1 cellular context compared by ENCODE assay signal in the genomic region with DNA sequence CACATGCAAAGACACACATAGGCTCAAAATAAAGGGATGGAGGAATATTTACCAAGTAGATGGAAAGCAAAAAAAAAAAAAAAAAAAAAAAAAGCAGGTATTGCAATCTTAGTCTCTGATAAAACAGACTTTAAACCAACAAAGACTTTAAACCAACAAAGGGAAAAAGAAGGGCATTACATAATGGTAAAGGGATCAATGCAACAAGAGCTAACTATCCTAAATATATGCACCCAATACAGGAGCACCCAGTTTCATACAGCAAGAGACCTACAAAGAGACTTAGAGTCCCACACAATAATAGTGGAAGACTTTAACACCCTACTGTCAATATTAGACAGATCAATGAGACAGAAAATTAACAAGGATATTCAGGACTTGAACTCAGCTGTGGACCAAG.
TF ChIP-seq lines count a peak whose summit lies in the region.
"Not testable (repeated sequence)": the region's sequence is repeated elsewhere in the genome, so short reads cannot be mapped to it uniquely, and the experiment has no call there.

No MANE protein-coding gene starts in this region.

TF ChIP-seq in HepG2, 621 proteins besides CTCF, POLR2A, EP300 and RAD21:
- not testable (repeated sequence) for TF ChIP-seq SOX13, SOX6 (IDR thresholded peaks at IDR 0.05)
- peak in 1 of 2 experiments; percentile 37; a peak in 1 of 4 replicates for TF ChIP-seq SOX13 (CRISPR knock-in tag; conservative IDR thresholded peaks at IDR 0.05 in 1 of 2, IDR thresholded peaks at IDR 0.05 in 1 of 2)
- TF ChIP-seq SOX5 (CRISPR knock-in tag; IDR thresholded peaks at IDR 0.05; ENCODE audit: borderline replicate concordance): peak; percentile 8; the same call in 1 of the 2 replicates
- TF ChIP-seq, protein P1, sequence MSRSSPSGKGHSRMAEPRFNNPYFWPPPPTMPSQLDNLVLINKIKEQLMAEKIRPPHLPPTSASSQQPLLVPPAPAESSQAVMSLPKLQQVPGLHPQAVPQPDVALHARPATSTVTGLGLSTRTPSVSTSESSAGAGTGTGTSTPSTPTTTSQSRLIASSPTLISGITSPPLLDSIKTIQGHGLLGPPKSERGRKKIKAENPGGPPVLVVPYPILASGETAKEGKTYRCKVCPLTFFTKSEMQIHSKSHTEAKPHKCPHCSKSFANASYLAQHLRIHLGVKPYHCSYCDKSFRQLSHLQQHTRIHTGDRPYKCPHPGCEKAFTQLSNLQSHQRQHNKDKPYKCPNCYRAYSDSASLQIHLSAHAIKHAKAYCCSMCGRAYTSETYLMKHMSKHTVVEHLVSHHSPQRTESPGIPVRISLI (CRISPR knock-in tag; IDR thresholded peaks at IDR 0.05; ENCODE audit: borderline replicate concordance): peak; percentile 77
- peak; percentile 55; the same call in 1 of the 2 replicates for TF ChIP-seq SOX6 (CRISPR knock-in tag; IDR thresholded peaks at IDR 0.05)
- TF ChIP-seq, protein P2, sequence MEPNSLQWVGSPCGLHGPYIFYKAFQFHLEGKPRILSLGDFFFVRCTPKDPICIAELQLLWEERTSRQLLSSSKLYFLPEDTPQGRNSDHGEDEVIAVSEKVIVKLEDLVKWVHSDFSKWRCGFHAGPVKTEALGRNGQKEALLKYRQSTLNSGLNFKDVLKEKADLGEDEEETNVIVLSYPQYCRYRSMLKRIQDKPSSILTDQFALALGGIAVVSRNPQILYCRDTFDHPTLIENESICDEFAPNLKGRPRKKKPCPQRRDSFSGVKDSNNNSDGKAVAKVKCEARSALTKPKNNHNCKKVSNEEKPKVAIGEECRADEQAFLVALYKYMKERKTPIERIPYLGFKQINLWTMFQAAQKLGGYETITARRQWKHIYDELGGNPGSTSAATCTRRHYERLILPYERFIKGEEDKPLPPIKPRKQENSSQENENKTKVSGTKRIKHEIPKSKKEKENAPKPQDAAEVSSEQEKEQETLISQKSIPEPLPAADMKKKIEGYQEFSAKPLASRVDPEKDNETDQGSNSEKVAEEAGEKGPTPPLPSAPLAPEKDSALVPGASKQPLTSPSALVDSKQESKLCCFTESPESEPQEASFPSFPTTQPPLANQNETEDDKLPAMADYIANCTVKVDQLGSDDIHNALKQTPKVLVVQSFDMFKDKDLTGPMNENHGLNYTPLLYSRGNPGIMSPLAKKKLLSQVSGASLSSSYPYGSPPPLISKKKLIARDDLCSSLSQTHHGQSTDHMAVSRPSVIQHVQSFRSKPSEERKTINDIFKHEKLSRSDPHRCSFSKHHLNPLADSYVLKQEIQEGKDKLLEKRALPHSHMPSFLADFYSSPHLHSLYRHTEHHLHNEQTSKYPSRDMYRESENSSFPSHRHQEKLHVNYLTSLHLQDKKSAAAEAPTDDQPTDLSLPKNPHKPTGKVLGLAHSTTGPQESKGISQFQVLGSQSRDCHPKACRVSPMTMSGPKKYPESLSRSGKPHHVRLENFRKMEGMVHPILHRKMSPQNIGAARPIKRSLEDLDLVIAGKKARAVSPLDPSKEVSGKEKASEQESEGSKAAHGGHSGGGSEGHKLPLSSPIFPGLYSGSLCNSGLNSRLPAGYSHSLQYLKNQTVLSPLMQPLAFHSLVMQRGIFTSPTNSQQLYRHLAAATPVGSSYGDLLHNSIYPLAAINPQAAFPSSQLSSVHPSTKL (CRISPR knock-in tag; IDR thresholded peaks at IDR 0.05): 0 out of 2 replicates have a peak, but pooled peaks have one; percentile 15
- TF ChIP-seq GATAD2A (CRISPR knock-in tag; IDR thresholded peaks at IDR 0.05): peak; percentile 60
- TF ChIP-seq, protein P3, sequence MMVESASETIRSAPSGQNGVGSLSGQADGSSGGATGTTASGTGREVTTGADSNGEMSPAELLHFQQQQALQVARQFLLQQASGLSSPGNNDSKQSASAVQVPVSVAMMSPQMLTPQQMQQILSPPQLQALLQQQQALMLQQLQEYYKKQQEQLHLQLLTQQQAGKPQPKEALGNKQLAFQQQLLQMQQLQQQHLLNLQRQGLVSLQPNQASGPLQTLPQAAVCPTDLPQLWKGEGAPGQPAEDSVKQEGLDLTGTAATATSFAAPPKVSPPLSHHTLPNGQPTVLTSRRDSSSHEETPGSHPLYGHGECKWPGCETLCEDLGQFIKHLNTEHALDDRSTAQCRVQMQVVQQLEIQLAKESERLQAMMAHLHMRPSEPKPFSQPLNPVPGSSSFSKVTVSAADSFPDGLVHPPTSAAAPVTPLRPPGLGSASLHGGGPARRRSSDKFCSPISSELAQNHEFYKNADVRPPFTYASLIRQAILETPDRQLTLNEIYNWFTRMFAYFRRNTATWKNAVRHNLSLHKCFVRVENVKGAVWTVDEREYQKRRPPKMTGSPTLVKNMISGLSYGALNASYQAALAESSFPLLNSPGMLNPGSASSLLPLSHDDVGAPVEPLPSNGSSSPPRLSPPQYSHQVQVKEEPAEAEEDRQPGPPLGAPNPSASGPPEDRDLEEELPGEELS (CRISPR knock-in tag; IDR thresholded peaks at IDR 0.05): 0 out of 2 replicates have a peak, but pooled peaks have one; percentile 12
TF ChIP-seq in HepG2: peak in this region for 7; not testable (repeated sequence) for 614.
